32 cellular contexts compared by ENCODE assay signal in genomic region chr20:54694516-54694915, GRCh38.
"Had no signal": no experiment of that assay in that cellular context is flagged by ENCODE, and none has a peak within 500 bp of the region (broad histone marks: within the 10 kb centered on the region; RNA-seq: fewer than 3 reads in every experiment).

No MANE protein-coding gene starts in this region.

- H3K36me3 Mint-ChIP-seq: naive thymus-derived CD8-positive, alpha-beta T cell; natural killer cell treated with Interleukin-12 subunit alpha and Interleukin-12 subunit beta and Interleukin-15 and Interleukin-18, amount 100 ng/mL, for 72 hours; stimulated activated memory B cell treated with anti-CD40 and anti-IgM and Interleukin-4, amounts not matched to agents 10 μg/mL and 1 μg/mL and 100 μg/mL, for 72 hours; type B pancreatic cell had no signal

- H3K4me1 Mint-ChIP-seq: naive thymus-derived CD8-positive, alpha-beta T cell; stimulated activated memory B cell treated with anti-CD40 and anti-IgM and Interleukin-4, amounts not matched to agents 10 μg/mL and 1 μg/mL and 100 μg/mL, for 72 hours; stimulated activated naive CD8-positive, alpha-beta T cell treated with anti-CD3 and anti-CD28 coated beads, Interleukin-15, amount 100 ng/mL, for 72 hours had no signal

- H3K4me1 ChIP-seq: neural progenitor cell, parathyroid adenoma, psoas muscle, spleen, suprapubic skin, testis, tibial artery, transverse colon, upper lobe of right lung, uterus had no signal

- H3K27me3 ChIP-seq: neural progenitor cell, ovary, spleen, suprapubic skin, testis, tibial artery, transverse colon, upper lobe of right lung, uterus had no signal

- H3K9me3 Mint-ChIP-seq: natural killer cell treated with Interleukin-12 subunit alpha and Interleukin-12 subunit beta and Interleukin-15 and Interleukin-18, amount 100 ng/mL, for 72 hours; stimulated activated memory B cell treated with anti-CD40 and anti-IgM and Interleukin-4, amounts not matched to agents 10 μg/mL and 1 μg/mL and 100 μg/mL, for 72 hours had no signal

- H3K79me2 ChIP-seq: parathyroid adenoma had no signal

- H3K4me3 ChIP-seq: neural progenitor cell, ovary, psoas muscle, skin epidermis, smooth muscle cell, spleen, suprapubic skin, testis, tibial artery, transverse colon, upper lobe of right lung, uterus had no signal

- H3K27ac Mint-ChIP-seq: natural killer cell treated with Interleukin-12 subunit alpha and Interleukin-12 subunit beta and Interleukin-15 and Interleukin-18, amount 100 ng/mL, for 72 hours; nephron progenitor cell; neural progenitor cell; progenitor cell of endocrine pancreas; stimulated activated memory B cell treated with anti-CD40 and anti-IgM and Interleukin-4, amounts not matched to agents 10 μg/mL and 1 μg/mL and 100 μg/mL, for 72 hours; stimulated activated naive CD8-positive, alpha-beta T cell treated with anti-CD3 and anti-CD28 coated beads, Interleukin-15, amount 100 ng/mL, for 72 hours; type B pancreatic cell had no signal

- ATAC-seq: naive thymus-derived CD8-positive, alpha-beta T cell; natural killer cell treated with Interleukin-12 subunit alpha and Interleukin-12 subunit beta and Interleukin-15 and Interleukin-18, amount 100 ng/mL, for 72 hours; psoas muscle; right cardiac atrium; sciatic nerve; stimulated activated memory B cell treated with anti-CD40 and anti-IgM and Interleukin-4, amounts not matched to agents 10 μg/mL and 1 μg/mL and 100 μg/mL, for 72 hours; stimulated activated naive CD8-positive, alpha-beta T cell treated with anti-CD3 and anti-CD28 coated beads, Interleukin-15, amount 100 ng/mL, for 72 hours; stimulated activated naive CD8-positive, alpha-beta T cell treated with anti-CD3 and anti-CD28 coated beads, Interleukin-15, Interleukin-2, amounts not matched to agents 100 U/mL and 50 U/mL, for 24 hours; upper lobe of right lung had no signal

- H3K4me2 ChIP-seq: neural progenitor cell, smooth muscle cell had no signal

- H2AFZ ChIP-seq: neural progenitor cell, parathyroid adenoma had no signal

- H3K36me3 ChIP-seq: neural progenitor cell, ovary, spleen, suprapubic skin, tibial artery, transverse colon, upper lobe of right lung, uterus had no signal

- H3K27ac ChIP-seq: neural progenitor cell, ovary, parathyroid adenoma, psoas muscle, skin epidermis, spleen, suprapubic skin, testis, tibial artery, transverse colon, upper lobe of right lung, uterus had no signal

- DNase-seq: naive thymus-derived CD8-positive, alpha-beta T cell; nephron progenitor cell; occipital lobe; ovary; posterior cingulate gyrus; psoas muscle; right cardiac atrium; spleen; stimulated activated CD4-positive, alpha-beta T cell treated with anti-CD3 and anti-CD28 coated beads, Interleukin-12 subunit alpha, Interleukin-12 subunit beta, amount 100 ng/mL, for 4 hours; stimulated activated CD4-positive, alpha-beta T cell treated with anti-CD3 and anti-CD28 coated beads, Interleukin-1b, Interleukin-23, amount 100 ng/mL, for 48 hours; stimulated activated CD4-positive, alpha-beta T cell treated with anti-CD3 and anti-CD28 coated beads, Interleukin-4, amount 100 ng/mL, for 1 hour; stimulated activated CD4-positive, alpha-beta T cell treated with anti-CD3 and anti-CD28 coated beads, Interleukin-4, amount 100 ng/mL, for 4 hours; stimulated activated CD8-positive, alpha-beta memory T cell treated with anti-CD3 and anti-CD28 coated beads, Interleukin-4, amount 100 ng/mL, for 48 hours; stimulated activated naive CD4-positive, alpha-beta T cell; stimulated activated naive CD8-positive, alpha-beta T cell treated with anti-CD3 and anti-CD28 coated beads, Interleukin-15, amount 100 ng/mL, for 72 hours; stimulated activated naive CD8-positive, alpha-beta T cell treated with anti-CD3 and anti-CD28 coated beads, Interleukin-15, Interleukin-2, amounts not matched to agents 100 U/mL and 50 U/mL, for 24 hours; substantia nigra; testis; tibial artery; transverse colon; upper lobe of right lung; uterus had no signal

- H3K9me3 ChIP-seq: ovary, psoas muscle, spleen, suprapubic skin, testis, tibial artery, transverse colon, upper lobe of right lung, uterus had no signal

- H3K4me3 Mint-ChIP-seq: naive thymus-derived CD8-positive, alpha-beta T cell; natural killer cell treated with Interleukin-12 subunit alpha and Interleukin-12 subunit beta and Interleukin-15 and Interleukin-18, amount 100 ng/mL, for 72 hours; nephron progenitor cell; neural progenitor cell; stimulated activated memory B cell treated with anti-CD40 and anti-IgM and Interleukin-4, amounts not matched to agents 10 μg/mL and 1 μg/mL and 100 μg/mL, for 72 hours; stimulated activated naive CD8-positive, alpha-beta T cell treated with anti-CD3 and anti-CD28 coated beads, Interleukin-15, amount 100 ng/mL, for 72 hours; type B pancreatic cell had no signal

- H3K9ac ChIP-seq: neural progenitor cell, parathyroid adenoma had no signal

- H3K27me3 Mint-ChIP-seq: stimulated activated memory B cell treated with anti-CD40 and anti-IgM and Interleukin-4, amounts not matched to agents 10 μg/mL and 1 μg/mL and 100 μg/mL, for 72 hours had no signal
